In the genomic region with DNA sequence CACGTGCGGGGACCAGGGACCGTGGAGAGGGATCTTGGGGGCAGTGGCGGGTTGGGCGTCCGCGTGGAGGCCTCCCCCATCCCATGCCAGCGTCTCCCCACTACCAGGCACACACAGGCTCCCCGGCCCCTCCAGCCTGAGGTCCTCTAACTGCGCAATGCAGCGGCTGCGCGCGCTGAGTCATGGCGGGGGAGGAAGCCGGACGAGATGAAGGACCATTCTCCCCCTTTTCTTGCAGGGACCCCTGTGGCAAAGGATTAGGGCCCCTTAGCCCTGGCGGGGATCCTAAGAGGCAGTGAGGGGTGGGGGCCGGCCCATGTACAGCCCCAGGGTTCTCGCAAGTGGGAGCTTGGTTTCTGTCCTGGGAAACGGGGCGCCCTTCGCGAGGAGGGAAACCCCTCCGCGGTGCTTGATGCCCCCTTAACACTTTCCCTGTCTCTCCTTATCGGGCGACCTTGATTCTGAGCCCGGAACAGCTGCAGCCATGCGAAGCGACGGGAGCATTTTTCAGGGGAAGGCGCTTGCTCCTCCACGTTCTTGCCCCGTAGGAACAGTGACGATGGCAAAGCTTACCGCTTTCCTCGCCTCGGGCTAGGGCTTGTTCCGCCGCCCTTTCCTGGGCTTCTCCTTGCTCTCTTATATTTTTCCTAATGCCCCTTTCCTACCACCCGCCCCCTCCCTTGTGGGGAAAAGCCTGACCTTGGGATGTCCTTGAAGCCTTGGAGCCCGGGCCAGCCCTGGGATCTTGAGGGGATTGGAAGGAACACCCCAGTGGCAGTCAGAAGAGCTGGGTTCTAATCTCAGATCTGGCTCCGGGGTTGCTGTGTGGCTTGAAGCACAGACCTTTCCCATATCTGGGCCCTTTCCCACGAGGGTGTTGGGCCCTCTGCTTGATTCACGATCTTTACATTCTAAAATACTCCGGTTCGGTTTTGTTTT, we compare ENCODE assay signal across 8 cellular contexts. TPM values are rescaled to one million over a fixed set of nuclear protein-coding genes. Genes with fewer than 3 reads are reported as not detected.
A peak's percentile ranks its signal among the peaks of the same experiment; 100 is the strongest.
DNase-seq lines count a peak whose midpoint lies in the region; ATAC-seq and TF ChIP-seq lines count a peak whose summit lies in the region.

No MANE protein-coding gene starts in this region.

- TF ChIP-seq CTCF in gastrocnemius medialis (IDR thresholded peaks at IDR 0.05 in 4 of 5, conservative IDR thresholded peaks at IDR 0.05 in 1 of 5): no peak

- H3K4me1 ChIP-seq in gastrocnemius medialis: peaks cover 63 to 69% of the 10 kb centered on the region in 2 donors

- DNase-seq in EL: peak; percentile 65
- DNase-seq in LHCN-M2 (ENCODE audit: low read depth): peak; percentile 64
- peak; percentile 51 for DNase-seq in activated naive CD4-positive, alpha-beta T cell treated with anti-CD3 and anti-CD28 coated beads, Interleukin-2, amount 50 U/mL, for 16 hours
- DNase-seq in left ventricle myocardium superior: peak; percentile 42
- DNase-seq in gastrocnemius medialis: no peak
- no peak for DNase-seq in GF-D8 (lab: John Stamatoyannopoulos, UW)

- peak overlapping the region; percentile 97 to 100 (median 100) for H3K27ac ChIP-seq in gastrocnemius medialis

- peak overlapping the region; percentile 75 to 91 (median 85) for H3K4me3 ChIP-seq in gastrocnemius medialis

- no peak for TF ChIP-seq POLR2A in gastrocnemius medialis (IDR thresholded peaks at IDR 0.05)

- no peaks in the 10 kb centered on the region for H3K9me3 ChIP-seq in gastrocnemius medialis

- in situ Hi-C loops in gastrocnemius medialis (cut with MboI; ENCODE audit: low sequenced_read_pairs in 4 of 4): loop anchor here in 2 of 4 donors (25.0 kb wide), 2 partner anchors 296 to 346 kb away; a partner anchor contains a TSS

- intact Hi-C loops in left ventricle myocardium superior (cut with micrococcal nuclease) (no loop called here), gastrocnemius medialis (cut with DNase I; ENCODE audit: low total_unique reads) (loop anchor here (1.0 to 10.0 kb wide), 5 partner anchors 30 to 1527 kb away; a partner anchor contains a TSS)

- peaks cover 0 to 47% of the 10 kb centered on the region in 2 donors for H3K36me3 ChIP-seq in gastrocnemius medialis

- ATAC-seq in left ventricle myocardium superior (peak; percentile 0), gastrocnemius medialis (no peak), GM21367 (IDR thresholded peaks at IDR 0.05; ENCODE audit: unreplicated experiment) (no peak), GM21619 (IDR thresholded peaks at IDR 0.05; ENCODE audit: unreplicated experiment) (no peak)

- H3K27me3 ChIP-seq in gastrocnemius medialis: no peaks in the 10 kb centered on the region

RNA-seq across cellular contexts. Expression of a gene that starts 0.7 kb away (rescaled TPM):
- total RNA-seq in LHCN-M2 (2014; rRNA removed) (2,146 and 2,472 TPM in 2 replicates), left ventricle myocardium superior (4,258 TPM), gastrocnemius medialis (over 10,000 TPM in 1 of 4 donors, 1,000 to 10,000 TPM in 3; 6,096 to 10,805 (median 7,093) TPM)
- polyA plus RNA-seq in LHCN-M2 (2012): 2,725 TPM

RNA-seq across cellular contexts. Expression of a gene that starts 9.6 kb away (rescaled TPM):
- total RNA-seq in LHCN-M2 (2014; rRNA removed) (142 and 154 TPM in 2 replicates), left ventricle myocardium superior (33.1 TPM), gastrocnemius medialis (10 to 100 TPM; 23.8 to 64.3 (median 44.7) TPM)
- 149 TPM for polyA plus RNA-seq in LHCN-M2 (2012)

RNA-seq across cellular contexts. Expression of a gene that starts 25.5 kb away (rescaled TPM):
- total RNA-seq in LHCN-M2 (2014; rRNA removed) (0.29 and 1.5 TPM in 2 replicates), left ventricle myocardium superior (0.79 TPM), gastrocnemius medialis (under 1 TPM; 0.29 to 0.92 (median 0.67) TPM)
- 0.18 TPM for polyA plus RNA-seq in LHCN-M2 (2012)

RNA-seq across cellular contexts. Expression of a gene that starts 29.8 kb away (rescaled TPM):
- 6.8 and 14.2 TPM in 2 replicates for total RNA-seq in LHCN-M2 (2014; rRNA removed)
- polyA plus RNA-seq in LHCN-M2 (2012): 30.5 TPM
- total RNA-seq in left ventricle myocardium superior: 66.0 TPM
- 100 to 1,000 TPM in 3 of 4 donors, 10 to 100 TPM in 1; 97.2 to 197 (median 154) TPM for total RNA-seq in gastrocnemius medialis

RNA-seq across cellular contexts. Expression of a gene that starts 35.1 kb away (rescaled TPM):
- total RNA-seq in LHCN-M2 (2014; rRNA removed) (not detected in 2 replicates), left ventricle myocardium superior (not detected), gastrocnemius medialis (under 1 TPM in 1 of 4 donors, not detected in 3; 0.27 TPM)
- 0.09 TPM for polyA plus RNA-seq in LHCN-M2 (2012)

Comparison
In these comparisons a context has a peak if more than half of its experiments do, and no peak if none do; other contexts are left out.
1. DNase-seq: peak in EL (single experiment), LHCN-M2 (single experiment), activated naive CD4-positive, alpha-beta T cell treated with anti-CD3 and anti-CD28 coated beads, Interleukin-2, amount 50 U/mL, for 16 hours (single experiment) and left ventricle myocardium superior (single experiment); none in gastrocnemius medialis (0 of 2) and GF-D8 (single experiment).